In genomic region chr6:84967965-84968364, GRCh38 we compare ENCODE assay signal across 11 cellular contexts.
DNase-seq lines count a peak whose midpoint lies in the region; ATAC-seq, FAIRE-seq and TF ChIP-seq lines count a peak whose summit lies in the region.
"Had no signal": no experiment of that assay in that cellular context is flagged by ENCODE, and none has a peak within 500 bp of the region (broad histone marks: within the 10 kb centered on the region; RNA-seq: fewer than 3 reads in every experiment).

No MANE protein-coding gene starts in this region.

- POLR2A ChIA-PET in K562 (lab: Yijun Ruan, JAX) = no interaction called here

- FAIRE-seq in K562 (lab: Jason Lieb, UNC) = no peak
- FAIRE-seq: GM12892 had no signal

- H2BK15ac ChIP-seq in mesendoderm (replicated peaks; ENCODE audit: low read depth) = no peak overlapping the region

- no peak overlapping the region for H3K27ac ChIP-seq in K562 (ENCODE audit: extremely low read depth, low read depth, low read length)
- no peak overlapping the region for H3K27ac ChIP-seq in mesendoderm (ENCODE audit: low read depth, low read length)
- H3K27ac ChIP-seq: BLaER1 had no signal

- H3K4me2 ChIP-seq in K562 (ENCODE audit: insufficient read depth, low read length) (no peak overlapping the region), mesendoderm (ENCODE audit: low read length) (no peak overlapping the region)
- H3K4me2 ChIP-seq: BLaER1 had no signal

- H3K27me3 ChIP-seq in K562 (ENCODE audit: control insufficient read depth in 2 of 2, insufficient read depth in 2 of 2, low read length in 2 of 2) = peaks cover 0 to 5% of the 10 kb centered on the region in 2 experiments; a peak in 2 of 5 replicates
- no peaks in the 10 kb centered on the region for H3K27me3 ChIP-seq in mesendoderm (ENCODE audit: insufficient read depth, low read length, poor library complexity)
- H3K27me3 ChIP-seq: BLaER1 had no signal

- no peak overlapping the region for H4K5ac ChIP-seq in mesendoderm (ENCODE audit: low read length)

- intact Hi-C loops in K562 (cut with micrococcal nuclease) = loop anchor here (1.0 to 10.0 kb wide), 5 partner anchors 193 to 741 kb away; partner anchors contain the start of gene CEP162

- no peak for TF ChIP-seq RAD21 in K562 (CRISPR knock-in tag; conservative IDR thresholded peaks at IDR 0.05 in 1 of 2, IDR thresholded peaks at IDR 0.05 in 1 of 2)

- no peak overlapping the region for H4K8ac ChIP-seq in mesendoderm (ENCODE audit: low read depth, low read length)

- H3K36me3 ChIP-seq in K562 (ENCODE audit: control insufficient read depth, insufficient read depth, low read length) = no peaks in the 10 kb centered on the region
- no peaks in the 10 kb centered on the region for H3K36me3 ChIP-seq in mesendoderm (ENCODE audit: control insufficient read depth, insufficient read depth, low read length)
- H3K36me3 ChIP-seq: BLaER1 had no signal

- no peak overlapping the region for H2AK5ac ChIP-seq in mesendoderm (ENCODE audit: low read length)

- no peak overlapping the region for H3K18ac ChIP-seq in mesendoderm (ENCODE audit: low read length)

- H3K9ac ChIP-seq in K562 (ENCODE audit: insufficient read depth in 1 of 2, low read depth in 2 of 2, low read length in 2 of 2) (no peak overlapping the region), mesendoderm (ENCODE audit: low read length) (no peak overlapping the region)
- H3K9ac ChIP-seq: BLaER1 had no signal

- H3K56ac ChIP-seq in mesendoderm (ENCODE audit: low read length) = no peak overlapping the region

- H3K9me3 ChIP-seq in K562 (replicated peaks; ENCODE audit: control insufficient read depth, insufficient read depth, low read depth, low read length) = no peaks in the 10 kb centered on the region

- in situ Hi-C loops in K562 (cut with MboI) = no loop called here

- H2AFZ ChIP-seq in K562 (ENCODE audit: low read depth, low read length) = no peak overlapping the region

- H3K4me3 ChIP-seq in K562 (no peak overlapping the region), mesendoderm (ENCODE audit: low read length) (no peak overlapping the region)
- H3K4me3 ChIP-seq: BLaER1 had no signal

- no peak for TF ChIP-seq POLR2A in K562 (conservative IDR thresholded peaks at IDR 0.05)

- H3K23ac ChIP-seq in mesendoderm (ENCODE audit: low read length) = no peak overlapping the region

- no peaks in the 10 kb centered on the region for H4K20me1 ChIP-seq in K562 (replicated peaks; ENCODE audit: control insufficient read depth, insufficient read depth, low read length)
- H4K20me1 ChIP-seq: BLaER1 had no signal

- no peak overlapping the region for H2BK120ac ChIP-seq in mesendoderm (ENCODE audit: low read depth, low read length)

- H2BK5ac ChIP-seq in mesendoderm (ENCODE audit: low read length) = no peak overlapping the region

- DNase-seq in NCI-H748 (lab: John Stamatoyannopoulos, UW; ENCODE audit: unreplicated experiment) = peak; percentile 12
- no peak for DNase-seq in NCI-H748 treated with DMSO at 0.1 percent for 48 hours (lab: John Stamatoyannopoulos, UW)
- no peak for DNase-seq in K562 (ENCODE audit: extremely low read depth in 1 of 4, low spot score in 3 of 4)
- DNase-seq in mesendoderm = peak; percentile 31
- no peak for DNase-seq in foreskin melanocyte
- no peak for DNase-seq in DMS 273 (lab: John Stamatoyannopoulos, UW; ENCODE audit: unreplicated experiment)
- DNase-seq: CD4-positive, alpha-beta memory T cell; GDM1 had no signal

- ATAC-seq in K562 (no peak), GM18498 (IDR thresholded peaks at IDR 0.05; ENCODE audit: unreplicated experiment) (no peak)

- no peaks in the 10 kb centered on the region for H3K9me1 ChIP-seq in K562 (ENCODE audit: control insufficient read depth, insufficient read depth, low read length)

- no peak for TF ChIP-seq EP300 in K562 (IDR thresholded peaks at IDR 0.05; ENCODE audit: low read length)

- no peak for TF ChIP-seq CTCF in K562 (IDR thresholded peaks at IDR 0.05 in 2 of 3, conservative IDR thresholded peaks at IDR 0.05 in 1 of 3; ENCODE audit: insufficient read depth in 2 of 3, low read depth in 1 of 3, low read length in 3 of 3)

- H3K79me1 ChIP-seq in mesendoderm (ENCODE audit: low read length) = no peaks in the 10 kb centered on the region

- H3K4me1 ChIP-seq in K562 (replicated peaks in 1 of 2; ENCODE audit: control insufficient read depth in 2 of 2, insufficient read depth in 2 of 2, low read length in 2 of 2) (no peaks in the 10 kb centered on the region), mesendoderm (ENCODE audit: control insufficient read depth, low read depth, low read length) (no peaks in the 10 kb centered on the region)
- H3K4me1 ChIP-seq: BLaER1 had no signal

- CTCF ChIA-PET in K562 (lab: Yijun Ruan, JAX; ENCODE audit: low intra/inter-chr PET ratio) = interaction anchor here (0.6 to 1.7 kb wide), 3 partner anchors 205 to 546 kb away, joined by 3 to 10 read pairs (median 4); no protein-coding TSS in a partner anchor

- no TSS peak for BruUV-seq in K562 (replicated peaks; lab: Mats Ljungman, UMichigan)

- no peak overlapping the region for H3K4ac ChIP-seq in mesendoderm (ENCODE audit: low read depth, low read length)

- 2% methylated on average over 11 of the region's 11 CpGs for WGBS in K562 (ENCODE audit: insufficient coverage, low coverage, missing lambda C conversion rate)
- no CpG with 5 or more reads among the region's 11 CpGs for WGBS in mesendoderm (ENCODE audit: extremely low coverage, insufficient coverage, low lambda C conversion rate)

- no peaks in the 10 kb centered on the region for H3K79me2 ChIP-seq in K562 (ENCODE audit: control insufficient read depth, insufficient read depth, low read length)
- H3K79me2 ChIP-seq in mesendoderm (ENCODE audit: control insufficient read depth, insufficient read depth, low read length) = no peaks in the 10 kb centered on the region

TF ChIP-seq in K562, 482 proteins besides CTCF, POLR2A, EP300 and RAD21:
- TF ChIP-seq ZC3H4 (CRISPR knock-in tag; IDR thresholded peaks at IDR 0.05; ENCODE audit: borderline replicate concordance) (no peak), CBX5 (IDR thresholded peaks at IDR 0.05; ENCODE audit: borderline replicate concordance, low read depth) (peak; percentile 56; the same call in 1 of the 2 replicates)
TF ChIP-seq in K562: peak in this region for 1.

Comparison
In these comparisons a context has a peak if more than half of its experiments do, and no peak if none do; other contexts are left out.
1. DNase-seq: peak in NCI-H748 (single experiment) and mesendoderm (single experiment); none in NCI-H748 treated with DMSO at 0.1 percent for 48 hours (single experiment), K562 (0 of 4), foreskin melanocyte (single experiment) and DMS 273 (single experiment).